Comparison of ENCODE assay signal across 31 cellular contexts in the genomic region with DNA sequence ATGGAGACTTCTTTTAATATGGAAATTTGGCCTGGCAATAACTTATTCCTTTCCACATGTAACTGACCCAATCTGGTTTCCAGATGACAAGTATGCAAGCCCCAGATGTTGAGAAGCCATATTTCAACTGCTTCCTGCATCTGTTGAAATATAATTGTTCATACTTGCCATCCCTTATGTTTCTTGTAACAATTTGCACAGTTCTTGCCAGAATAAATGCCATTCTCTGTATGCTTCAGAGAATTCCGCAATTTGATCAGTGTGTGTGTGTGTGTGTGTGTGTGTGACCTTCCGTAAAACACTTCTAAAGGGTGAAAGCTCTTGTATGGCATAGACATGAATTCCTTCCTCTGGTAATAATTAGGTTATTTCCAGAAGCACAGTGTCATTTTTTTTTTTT. TPM values are rescaled to one million over a fixed set of nuclear protein-coding genes. Genes with fewer than 3 reads are reported as not detected.
"Had no signal": no experiment of that assay in that cellular context is flagged by ENCODE, and none has a peak within 500 bp of the region (broad histone marks: within the 10 kb centered on the region; RNA-seq: fewer than 3 reads in every experiment).

No MANE protein-coding gene starts in this region.

- DNase-seq: dorsolateral prefrontal cortex; effector CD4-positive, alpha-beta T cell; gastrocnemius medialis; head of caudate nucleus; left ventricle myocardium superior; lower lobe of right lung; naive thymus-derived CD8-positive, alpha-beta T cell; nephron progenitor cell; nucleus accumbens; ovary; posterior cingulate gyrus; psoas muscle; right cardiac atrium; sigmoid colon; stimulated activated CD4-positive, alpha-beta T cell treated with anti-CD3 and anti-CD28 coated beads, Interleukin-2, amount 100 ng/mL, for 24 hours; stimulated activated CD4-positive, alpha-beta T cell treated with anti-CD3 and anti-CD28 coated beads, Interleukin-4, amount 100 ng/mL, for 24 hours; stimulated activated naive CD8-positive, alpha-beta T cell treated with anti-CD3 and anti-CD28 coated beads, Interleukin-15, Interleukin-2, amounts not matched to agents 100 U/mL and 50 U/mL, for 24 hours; substantia nigra; testis; upper lobe of left lung had no signal

- ATAC-seq: gastrocnemius medialis; left ventricle myocardium superior; lower lobe of right lung; naive thymus-derived CD8-positive, alpha-beta T cell; psoas muscle; right cardiac atrium; stimulated activated effector memory CD8-positive, alpha-beta T cell treated with anti-CD3 and anti-CD28 coated beads, Interleukin-12 subunit alpha, Interleukin-12 subunit beta, amount 100 ng/mL, for 72 hours; stimulated activated naive CD8-positive, alpha-beta T cell treated with anti-CD3 and anti-CD28 coated beads, Interleukin-15, Interleukin-2, amounts not matched to agents 100 U/mL and 50 U/mL, for 24 hours had no signal

- H3K27me3 ChIP-seq: ovary, sigmoid colon, testis, tibial nerve, upper lobe of left lung had no signal

- H3K36me3 ChIP-seq: gastrocnemius medialis, lower lobe of right lung, ovary, sigmoid colon, tibial nerve, upper lobe of left lung had no signal

- FAIRE-seq: colon, keratinocyte, urothelium cell line had no signal

- H3K4me3 ChIP-seq: dorsolateral prefrontal cortex, gastrocnemius medialis, lower lobe of right lung, ovary, psoas muscle, sigmoid colon, testis, tibial nerve, upper lobe of left lung had no signal

- H3K27ac ChIP-seq: dorsolateral prefrontal cortex, gastrocnemius medialis, lower lobe of right lung, ovary, psoas muscle, sigmoid colon, testis, tibial nerve, upper lobe of left lung had no signal

- H3K9me3 ChIP-seq: gastrocnemius medialis, lower lobe of right lung, ovary, psoas muscle, sigmoid colon, testis, tibial nerve, upper lobe of left lung had no signal

- H3K4me1 ChIP-seq: gastrocnemius medialis, lower lobe of right lung, psoas muscle, sigmoid colon, testis, tibial nerve, upper lobe of left lung had no signal

RNA-seq across cellular contexts. Expression of gene CLEC2A, which starts 1.8 kb away (rescaled TPM):
- total RNA-seq: gastrocnemius medialis; glomerular endothelial cell; left ventricle myocardium superior; lower lobe of right lung; mesenteric fat pad; myocyte; naive thymus-derived CD8-positive, alpha-beta T cell; ovary; psoas muscle; renal cortical epithelial cell; right cardiac atrium; sigmoid colon; skeletal muscle tissue; testis; tibial nerve; upper lobe of left lung had no signal
- polyA plus RNA-seq: esophagus; naive thymus-derived CD8-positive, alpha-beta T cell; ovary; psoas muscle; right cardiac atrium; sigmoid colon had no signal

RNA-seq across cellular contexts. Expression of gene CLEC12A, which starts 37.2 kb away (rescaled TPM):
- total RNA-seq: glomerular endothelial cell; myocyte; naive thymus-derived CD8-positive, alpha-beta T cell; renal cortical epithelial cell had no signal
- polyA plus RNA-seq: keratinocyte had no signal

RNA-seq across cellular contexts. Expression of gene KLRF2, which starts 52.7 kb away (rescaled TPM):
- total RNA-seq: dorsolateral prefrontal cortex; gastrocnemius medialis; glomerular endothelial cell; left ventricle myocardium superior; lower lobe of right lung; mesenteric fat pad; myocyte; naive thymus-derived CD8-positive, alpha-beta T cell; ovary; psoas muscle; renal cortical epithelial cell; right cardiac atrium; sigmoid colon; skeletal muscle tissue; tibial nerve; upper lobe of left lung had no signal
- polyA plus RNA-seq: esophagus; keratinocyte; naive thymus-derived CD8-positive, alpha-beta T cell; ovary; psoas muscle; right cardiac atrium; sigmoid colon had no signal
